In genomic region chr1:59074574-59074973, GRCh38 we compare ENCODE assay signal across 6 cellular contexts.
"Had no signal": no experiment of that assay in that cellular context is flagged by ENCODE, and none has a peak within 500 bp of the region (broad histone marks: within the 10 kb centered on the region; RNA-seq: fewer than 3 reads in every experiment).

No MANE protein-coding gene starts in this region.

- H3K4me3 ChIP-seq: K562 had no signal

- FAIRE-seq: HTR-8/SVneo, K562 had no signal

- ATAC-seq: K562 had no signal

- H3K27ac ChIP-seq: HL-60 had no signal

- DNase-seq: IMR-90, KBM-7, KG1 had no signal
